8 cellular contexts compared by ENCODE assay signal in genomic region chrX:74422576-74423288, GRCh38. TPM values are rescaled to one million over a fixed set of nuclear protein-coding genes. Genes with fewer than 3 reads are reported as not detected.
DNase-seq lines count a peak whose midpoint lies in the region; ATAC-seq and TF ChIP-seq lines count a peak whose summit lies in the region.
"Had no signal": no experiment of that assay in that cellular context is flagged by ENCODE, and none has a peak within 500 bp of the region (broad histone marks: within the 10 kb centered on the region; RNA-seq: fewer than 3 reads in every experiment).

No MANE protein-coding gene starts in this region.

- CTCF ChIA-PET in RWPE1 (lab: Yijun Ruan, JAX): interaction anchor here (0.5 kb wide), 1 partner anchor 128 kb away, joined by 5 read pairs; no protein-coding TSS in a partner anchor

- POLR2A ChIA-PET in RWPE1 (lab: Yijun Ruan, JAX; ENCODE audit: low non-redundant PET): interaction anchor here (0.7 kb wide), 1 partner anchor 14 kb away, joined by 3 read pairs; no protein-coding TSS in a partner anchor

- H3K9me3 Mint-ChIP-seq in endothelial cell (ENCODE audit: unreplicated experiment): no peaks in the 10 kb centered on the region
- H3K9me3 Mint-ChIP-seq: T-helper 1 cell treated with Interleukin-12 subunit alpha and Interleukin-12 subunit beta and Interleukin-4 antibody, amounts not matched to agents 30 μg/mL and 1 μg/mL, for 36 hours had no signal

- H3K9ac ChIP-seq in stomach smooth muscle (ENCODE audit: low read length in 2 of 2): peak overlapping the region; percentile 60 to 69

- H3K27me3 ChIP-seq in stomach smooth muscle (ENCODE audit: control insufficient read depth in 1 of 2, insufficient read depth in 2 of 2, low read length in 2 of 2): peaks cover 0 to 17% of the 10 kb centered on the region in 2 donors

- no peak for ATAC-seq in GM19467 (IDR thresholded peaks at IDR 0.05; ENCODE audit: unreplicated experiment)

- peak overlapping the region; percentile 67 to 74 for H3K4me3 ChIP-seq in stomach smooth muscle (ENCODE audit: low read length in 2 of 2)

- peaks cover 24% of the 10 kb centered on the region for H3K4me1 ChIP-seq in stomach smooth muscle (ENCODE audit: control insufficient read depth, insufficient read depth, low read length)

- no peaks in the 10 kb centered on the region for H3K4me1 Mint-ChIP-seq in endothelial cell (ENCODE audit: unreplicated experiment)

- H3K4me3 Mint-ChIP-seq in endothelial cell (ENCODE audit: unreplicated experiment): peak overlapping the region; percentile 86

- no peak overlapping the region for H3K27ac Mint-ChIP-seq in endothelial cell (ENCODE audit: unreplicated experiment)
- H3K27ac Mint-ChIP-seq: T-helper 1 cell treated with Interleukin-12 subunit alpha and Interleukin-12 subunit beta and Interleukin-4 antibody, amounts not matched to agents 30 μg/mL and 1 μg/mL, for 36 hours had no signal

- H3K27ac ChIP-seq in RWPE1: no peak overlapping the region
- H3K27ac ChIP-seq in stomach smooth muscle (ENCODE audit: low read length): peak overlapping the region; percentile 77

- no peak for TF ChIP-seq CTCF in GM20000 (IDR thresholded peaks at IDR 0.05; ENCODE audit: extremely low read depth, missing control alignments)
- no peak for TF ChIP-seq CTCF in RWPE1 (conservative IDR thresholded peaks at IDR 0.05; ENCODE audit: low read depth)
- TF ChIP-seq CTCF in endothelial cell (IDR thresholded peaks at IDR 0.05; ENCODE audit: unreplicated experiment): no peak

- DNase-seq in GM20000 (ENCODE audit: low spot score) (peak; percentile 40), RWPE1 (ENCODE audit: low spot score) (peak; percentile 38), endothelial cell (ENCODE audit: low spot score) (peak; percentile 44), lung microvascular endothelial cell (ENCODE audit: low read depth in 2 of 2) (peak; percentile 7 to 26), DMS153 treated with DMSO at 0.1 percent for 48 hours (lab: John Stamatoyannopoulos, UW; ENCODE audit: unreplicated experiment) (no peak)

- no peaks in the 10 kb centered on the region for H3K36me3 ChIP-seq in stomach smooth muscle (ENCODE audit: control insufficient read depth in 2 of 2, insufficient read depth in 2 of 2, low read length in 2 of 2)

- H3K36me3 Mint-ChIP-seq in endothelial cell (ENCODE audit: low read depth, unreplicated experiment): no peaks in the 10 kb centered on the region

- H3K27me3 Mint-ChIP-seq in endothelial cell (ENCODE audit: unreplicated experiment): no peaks in the 10 kb centered on the region

- H3K9me3 ChIP-seq in stomach smooth muscle (ENCODE audit: control insufficient read depth in 2 of 2, low read length in 2 of 2): no peaks in the 10 kb centered on the region

RNA-seq across cellular contexts. Expression of gene SLC16A2, which starts 1.4 kb away (rescaled TPM):
- total RNA-seq in endothelial cell (ENCODE audit: unreplicated experiment) (32.4 TPM), lung microvascular endothelial cell (0.44 and 0.60 TPM in 2 replicates)

Comparison
In these comparisons a context has a peak if more than half of its experiments do, and no peak if none do; other contexts are left out.
1. RNA of gene SLC16A2, which starts 1.4 kb away (total RNA-seq): 32.4 TPM in endothelial cell (single experiment); 0.44 to 0.60 TPM in lung microvascular endothelial cell; every median in the first group is over 10 times any median in the second.